19 cellular contexts compared by ENCODE assay signal in the genomic region with DNA sequence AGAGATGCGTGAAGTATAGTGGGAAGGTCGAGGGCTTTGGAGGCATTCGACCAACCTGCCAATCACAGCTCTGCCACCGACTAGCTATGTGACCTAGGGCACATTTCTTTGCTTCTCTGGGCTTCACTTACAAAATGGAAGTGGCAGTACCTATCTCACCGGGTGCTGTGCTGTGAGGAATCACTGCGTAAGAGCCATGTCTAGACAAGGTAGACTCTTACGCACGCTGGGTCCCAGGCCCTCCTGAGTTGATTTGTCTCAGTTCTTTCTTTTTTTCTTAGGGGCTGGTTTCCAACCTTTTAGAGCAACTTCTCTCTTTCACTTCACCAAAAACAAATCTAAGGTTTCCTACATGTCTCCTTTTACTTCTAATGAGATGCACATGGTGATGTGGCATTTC. TPM values are rescaled to one million over a fixed set of nuclear protein-coding genes. Genes with fewer than 3 reads are reported as not detected.
A peak's percentile ranks its signal among the peaks of the same experiment; 100 is the strongest.
DNase-seq lines count a peak whose midpoint lies in the region; ATAC-seq, FAIRE-seq and TF ChIP-seq lines count a peak whose summit lies in the region.
"Had no signal": no experiment of that assay in that cellular context is flagged by ENCODE, and none has a peak within 500 bp of the region (broad histone marks: within the 10 kb centered on the region; RNA-seq: fewer than 3 reads in every experiment).

No MANE protein-coding gene starts in this region.

- DNase-seq in GM18507 (ENCODE audit: extremely low spot score, insufficient read length, low read depth) (no peak), NOMO-1 treated with dmso at 0.1 percent for 144 hours (lab: John Stamatoyannopoulos, UW; ENCODE audit: unreplicated experiment) (peak; percentile 8), upper lobe of right lung (peak; percentile 1), NCI-H524 (lab: John Stamatoyannopoulos, UW) (no peak), OCI-M2 (lab: John Stamatoyannopoulos, UW; ENCODE audit: unreplicated experiment) (no peak), testis (no peak)
- DNase-seq: AML-193; Calu3; CD4-positive, alpha-beta T cell; DMS53; H7; Karpas-422; MG63; NCI-H1092 treated with DMSO at 0.1 percent for 48 hours; NCI-H2081 treated with DMSO at 0.1 percent for 48 hours; NCI-H510A treated with DMSO at 0.1 percent for 48 hours; PC-3 had no signal

- H3K36me3 ChIP-seq in upper lobe of right lung (no peaks in the 10 kb centered on the region), testis (ENCODE audit: low read depth, missing control alignments) (no peaks in the 10 kb centered on the region)
- H3K36me3 ChIP-seq: MG63, SJSA1 had no signal

- H3K4me1 ChIP-seq in upper lobe of right lung = no peaks in the 10 kb centered on the region
- H3K4me1 ChIP-seq in testis = no peaks in the 10 kb centered on the region
- H3K4me1 ChIP-seq: SJSA1 had no signal

- FAIRE-seq in GM18507 (lab: Jason Lieb, UNC) = peak; percentile 9

- H3K9me3 ChIP-seq in upper lobe of right lung (no peaks in the 10 kb centered on the region), testis (no peaks in the 10 kb centered on the region)
- H3K9me3 ChIP-seq: MG63, SJSA1 had no signal

- H3K27ac Mint-ChIP-seq in brain = peak overlapping the region in 4 of 5 experiments; percentile 1 to 55 (median 24)
- H3K27ac Mint-ChIP-seq: CD4-positive, alpha-beta T cell had no signal

- H3K9me3 Mint-ChIP-seq in brain = peaks cover 0 to 4% (median 0%) of the 10 kb centered on the region in 5 experiments
- H3K9me3 Mint-ChIP-seq: CD4-positive, alpha-beta T cell had no signal

- H3K4me3 Mint-ChIP-seq in brain = no peak overlapping the region
- H3K4me3 Mint-ChIP-seq: CD4-positive, alpha-beta T cell had no signal

- 91 to 93% methylated on average over 8 of the region's 8 CpGs for WGBS in testis, 2 donors

- no peaks in the 10 kb centered on the region for H3K27me3 Mint-ChIP-seq in brain

- H3K36me3 Mint-ChIP-seq in brain = no peaks in the 10 kb centered on the region

- intact Hi-C loops in upper lobe of right lung (cut with DNase I) (no loop called here), testis (cut with DNase I; ENCODE audit: low total_unique reads) (no loop called here)

- TF ChIP-seq CTCF in brain (conservative IDR thresholded peaks at IDR 0.05) (no peak), upper lobe of right lung (IDR thresholded peaks at IDR 0.05) (no peak), testis (IDR thresholded peaks at IDR 0.05) (no peak)

- H3K4me3 ChIP-seq in upper lobe of right lung = no peak overlapping the region
- no peak overlapping the region for H3K4me3 ChIP-seq in testis
- H3K4me3 ChIP-seq: MG63, SJSA1 had no signal

- no peak for ATAC-seq in upper lobe of right lung
- ATAC-seq: PC-3 had no signal

- H3K27me3 ChIP-seq in upper lobe of right lung (no peaks in the 10 kb centered on the region), testis (no peaks in the 10 kb centered on the region)
- H3K27me3 ChIP-seq: MG63, SJSA1 had no signal

- H3K4me1 Mint-ChIP-seq in brain = peaks cover 50% of the 10 kb centered on the region

- H3K27ac ChIP-seq in upper lobe of right lung (no peak overlapping the region), testis (no peak overlapping the region)
- H3K27ac ChIP-seq: SJSA1 had no signal

- TF ChIP-seq POLR2A in testis (IDR thresholded peaks at IDR 0.05) = no peak

RNA-seq across cellular contexts. Expression of a gene that starts 18.8 kb away (rescaled TPM):
- polyA plus RNA-seq in brain (ENCODE audit: insufficient read depth, low read depth, low replicate concordance) (0.68 TPM), testis (ENCODE audit: insufficient read depth, low read depth, low replicate concordance) (8.0 TPM)
- total RNA-seq in upper lobe of right lung (6.7 TPM), testis (under 1 TPM; 0.55 to 0.68 TPM)
- total RNA-seq: CD4-positive, alpha-beta T cell had no signal

Comparison
In these comparisons a context has a peak if more than half of its experiments do, and no peak if none do; other contexts are left out.
1. DNase-seq: peak in NOMO-1 treated with dmso at 0.1 percent for 144 hours (single experiment) and upper lobe of right lung (single experiment); none in GM18507 (single experiment), NCI-H524 (0 of 2), OCI-M2 (single experiment) and testis (single experiment).